In the genomic region with DNA sequence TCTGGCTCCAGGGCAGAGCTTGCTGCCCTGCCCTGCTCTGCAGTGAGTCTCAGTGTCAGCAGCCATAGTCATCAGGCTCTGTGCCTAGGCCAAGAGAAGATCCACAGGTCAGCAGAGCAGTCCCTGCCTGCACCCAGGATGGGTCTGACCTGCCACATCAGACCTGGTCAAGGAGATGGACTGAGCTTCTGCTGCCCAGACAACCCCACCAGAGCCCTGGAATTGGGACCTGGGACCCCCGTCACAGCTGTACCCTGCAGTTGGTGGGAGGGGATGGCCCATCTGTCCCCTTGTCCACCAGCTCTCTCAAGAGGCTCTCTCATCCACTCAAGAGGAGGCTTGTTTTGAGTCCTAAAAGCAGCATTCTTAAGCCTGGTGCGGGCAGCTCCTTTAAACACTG, we compare ENCODE assay signal across 20 cellular contexts.
A peak's percentile ranks its signal among the peaks of the same experiment; 100 is the strongest.
DNase-seq lines count a peak whose midpoint lies in the region; ATAC-seq, FAIRE-seq and TF ChIP-seq lines count a peak whose summit lies in the region.
"Had no signal": no experiment of that assay in that cellular context is flagged by ENCODE, and none has a peak within 500 bp of the region (broad histone marks: within the 10 kb centered on the region; RNA-seq: fewer than 3 reads in every experiment).

No MANE protein-coding gene starts in this region.

- peak; percentile 55 for DNase-seq in cardiac septum (ENCODE audit: low spot score)
- DNase-seq in Right ventricle myocardium superior: no peak
- peak; percentile 50 for DNase-seq in NCI-H524 treated with DMSO at 0.1 percent for 48 hours (lab: John Stamatoyannopoulos, UW)
- DNase-seq in kidney: peak; percentile 32
- DNase-seq in T-cell: no peak
- no peak for DNase-seq in activated naive CD4-positive, alpha-beta T cell treated with anti-CD3 and anti-CD28 coated beads for 36 hours
- DNase-seq: AML-193; Caco-2; CD4-positive, alpha-beta T cell; GDM1; GOT3 had no signal

- H3K4me3 ChIP-seq in kidney (ENCODE audit: low read length in 2 of 2): no peak overlapping the region
- H3K4me3 ChIP-seq: A549, HAP-1 had no signal

- H3K36me3 ChIP-seq in kidney (ENCODE audit: control insufficient read depth in 1 of 2, insufficient read depth in 2 of 2, low read length in 2 of 2): no peaks in the 10 kb centered on the region
- H3K36me3 ChIP-seq: HAP-1 had no signal

- no peak overlapping the region for H3K4me3 Mint-ChIP-seq in stimulated activated memory B cell treated with anti-CD40 and anti-IgM and Interleukin-4, amounts not matched to agents 10 μg/mL and 1 μg/mL and 100 μg/mL, for 72 hours
- H3K4me3 Mint-ChIP-seq in T-cell: no peak overlapping the region
- no peak overlapping the region for H3K4me3 Mint-ChIP-seq in activated naive CD4-positive, alpha-beta T cell treated with anti-CD3 and anti-CD28 coated beads for 36 hours
- H3K4me3 Mint-ChIP-seq: CD4-positive, alpha-beta T cell had no signal

- H3K36me3 Mint-ChIP-seq in stimulated activated memory B cell treated with anti-CD40 and anti-IgM and Interleukin-4, amounts not matched to agents 10 μg/mL and 1 μg/mL and 100 μg/mL, for 72 hours: no peaks in the 10 kb centered on the region
- H3K36me3 Mint-ChIP-seq in T-cell: no peaks in the 10 kb centered on the region
- no peaks in the 10 kb centered on the region for H3K36me3 Mint-ChIP-seq in activated naive CD4-positive, alpha-beta T cell treated with anti-CD3 and anti-CD28 coated beads for 36 hours (ENCODE audit: low read depth)

- no peak for ATAC-seq in Right ventricle myocardium superior (ENCODE audit: poor library complexity)
- ATAC-seq in stimulated activated memory B cell treated with anti-CD40 and anti-IgM and Interleukin-4, amounts not matched to agents 10 μg/mL and 1 μg/mL and 100 μg/mL, for 72 hours: peak; percentile 32
- ATAC-seq in T-cell (replicated peaks in 1 of 4): no peak
- ATAC-seq in GM19324 (IDR thresholded peaks at IDR 0.05; ENCODE audit: low FRiP score, unreplicated experiment): no peak
- ATAC-seq: A549 had no signal

- H3K27ac ChIP-seq in kidney (ENCODE audit: low read depth in 2 of 2, low read length in 2 of 2): no peak overlapping the region
- H3K27ac ChIP-seq: 22Rv1, A549, C4-2B had no signal

- intact Hi-C loops in cardiac septum (cut with DNase I): no loop called here
- intact Hi-C loops in Right ventricle myocardium superior (cut with DNase I): no loop called here
- intact Hi-C loops in kidney (cut with DNase I): no loop called here
- intact Hi-C loops in activated naive CD4-positive, alpha-beta T cell treated with anti-CD3 and anti-CD28 coated beads for 36 hours (cut with micrococcal nuclease): no loop called here

- H3K4me1 Mint-ChIP-seq in stimulated activated memory B cell treated with anti-CD40 and anti-IgM and Interleukin-4, amounts not matched to agents 10 μg/mL and 1 μg/mL and 100 μg/mL, for 72 hours: no peaks in the 10 kb centered on the region
- H3K4me1 Mint-ChIP-seq in T-cell: no peaks in the 10 kb centered on the region
- no peaks in the 10 kb centered on the region for H3K4me1 Mint-ChIP-seq in activated naive CD4-positive, alpha-beta T cell treated with anti-CD3 and anti-CD28 coated beads for 36 hours (ENCODE audit: low read depth)

- H3K27me3 Mint-ChIP-seq in stimulated activated memory B cell treated with anti-CD40 and anti-IgM and Interleukin-4, amounts not matched to agents 10 μg/mL and 1 μg/mL and 100 μg/mL, for 72 hours: no peaks in the 10 kb centered on the region
- H3K27me3 Mint-ChIP-seq in T-cell: peaks cover 0 to 4% of the 10 kb centered on the region in 2 donors
- H3K27me3 Mint-ChIP-seq in activated naive CD4-positive, alpha-beta T cell treated with anti-CD3 and anti-CD28 coated beads for 36 hours (ENCODE audit: low read depth): peaks cover 7% of the 10 kb centered on the region

- CTCF ChIA-PET in T-cell (lab: Charles Lee): no interaction called here
- CTCF ChIA-PET in activated naive CD4-positive, alpha-beta T cell treated with anti-CD3 and anti-CD28 coated beads for 36 hours (lab: Charles Lee): no interaction called here

- no peaks in the 10 kb centered on the region for H3K9me3 Mint-ChIP-seq in stimulated activated memory B cell treated with anti-CD40 and anti-IgM and Interleukin-4, amounts not matched to agents 10 μg/mL and 1 μg/mL and 100 μg/mL, for 72 hours
- H3K9me3 Mint-ChIP-seq in T-cell: peaks cover 0 to 3% (median 0%) of the 10 kb centered on the region in 3 donors
- H3K9me3 Mint-ChIP-seq in activated naive CD4-positive, alpha-beta T cell treated with anti-CD3 and anti-CD28 coated beads for 36 hours: no peaks in the 10 kb centered on the region

- no peak overlapping the region for H3K27ac Mint-ChIP-seq in stimulated activated memory B cell treated with anti-CD40 and anti-IgM and Interleukin-4, amounts not matched to agents 10 μg/mL and 1 μg/mL and 100 μg/mL, for 72 hours
- no peak overlapping the region for H3K27ac Mint-ChIP-seq in T-cell
- no peak overlapping the region for H3K27ac Mint-ChIP-seq in activated naive CD4-positive, alpha-beta T cell treated with anti-CD3 and anti-CD28 coated beads for 36 hours
- H3K27ac Mint-ChIP-seq: CD4-positive, alpha-beta T cell had no signal

- H3K4me1 ChIP-seq in kidney (ENCODE audit: control insufficient read depth in 1 of 2, insufficient read depth in 1 of 2, low read depth in 1 of 2, low read length in 2 of 2): no peaks in the 10 kb centered on the region
- H3K4me1 ChIP-seq: A549, Caco-2, HAP-1 had no signal

- POLR2A ChIA-PET in T-cell (lab: Charles Lee): no interaction called here

- no peaks in the 10 kb centered on the region for H3K9me3 ChIP-seq in kidney (ENCODE audit: control insufficient read depth in 1 of 2, low read length in 2 of 2)
- H3K9me3 ChIP-seq: Caco-2 had no signal

- no peak overlapping the region for H3K9ac ChIP-seq in kidney (ENCODE audit: low read length in 2 of 2)

- FAIRE-seq in kidney (lab: Jason Lieb, UNC): no peak
- FAIRE-seq: A549, D721Med, GM12892, GM18507 had no signal

- TF ChIP-seq CTCF in kidney (IDR thresholded peaks at IDR 0.05; ENCODE audit: borderline replicate concordance, extremely low read depth, insufficient read depth): no peak

Comparison
In these comparisons a context has a peak if more than half of its experiments do, and no peak if none do; other contexts are left out.
1. DNase-seq: peak in cardiac septum (single experiment), NCI-H524 treated with DMSO at 0.1 percent for 48 hours (single experiment) and kidney (single experiment); none in Right ventricle myocardium superior (single experiment), T-cell (0 of 34) and activated naive CD4-positive, alpha-beta T cell treated with anti-CD3 and anti-CD28 coated beads for 36 hours (single experiment).